1 cellular context compared by ENCODE assay signal in genomic region chr1:7988576-7988975, GRCh38.
TF ChIP-seq lines count a peak whose summit lies in the region.

No MANE protein-coding gene starts in this region.

TF ChIP-seq in WTC11, 78 proteins besides CTCF, POLR2A, EP300 and RAD21 (continued from another document):
- TF ChIP-seq ESRRA (CRISPR knock-in tag; IDR thresholded peaks at IDR 0.05; ENCODE audit: borderline replicate concordance): no peak
- no peak for TF ChIP-seq HMGA2 (CRISPR knock-in tag; IDR thresholded peaks at IDR 0.05)
- no peak for TF ChIP-seq GABPB1 (CRISPR knock-in tag; IDR thresholded peaks at IDR 0.05)
- TF ChIP-seq IRF1 (CRISPR knock-in tag; IDR thresholded peaks at IDR 0.05): no peak
- TF ChIP-seq HMGXB4 (CRISPR knock-in tag; IDR thresholded peaks at IDR 0.05): no peak
- TF ChIP-seq, protein P1, sequence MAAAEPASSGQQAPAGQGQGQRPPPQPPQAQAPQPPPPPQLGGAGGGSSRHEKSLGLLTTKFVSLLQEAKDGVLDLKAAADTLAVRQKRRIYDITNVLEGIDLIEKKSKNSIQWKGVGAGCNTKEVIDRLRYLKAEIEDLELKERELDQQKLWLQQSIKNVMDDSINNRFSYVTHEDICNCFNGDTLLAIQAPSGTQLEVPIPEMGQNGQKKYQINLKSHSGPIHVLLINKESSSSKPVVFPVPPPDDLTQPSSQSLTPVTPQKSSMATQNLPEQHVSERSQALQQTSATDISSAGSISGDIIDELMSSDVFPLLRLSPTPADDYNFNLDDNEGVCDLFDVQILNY (CRISPR knock-in tag; IDR thresholded peaks at IDR 0.05): no peak
- no peak for TF ChIP-seq TEAD1 (CRISPR knock-in tag; IDR thresholded peaks at IDR 0.05)
- TF ChIP-seq ZNF263 (CRISPR knock-in tag; IDR thresholded peaks at IDR 0.05; ENCODE audit: low read depth): no peak
- no peak for TF ChIP-seq TP53 (CRISPR knock-in tag; IDR thresholded peaks at IDR 0.05)
- no peak for TF ChIP-seq ZBTB21 (CRISPR knock-in tag; IDR thresholded peaks at IDR 0.05; ENCODE audit: borderline replicate concordance)
- TF ChIP-seq ZNF423 (CRISPR knock-in tag; IDR thresholded peaks at IDR 0.05): no peak
- TF ChIP-seq ATF6 (CRISPR knock-in tag; IDR thresholded peaks at IDR 0.05): no peak
- TF ChIP-seq KAT7 (CRISPR knock-in tag; IDR thresholded peaks at IDR 0.05; ENCODE audit: borderline replicate concordance): no peak
- TF ChIP-seq MYBL2 (CRISPR knock-in tag; IDR thresholded peaks at IDR 0.05): no peak
- no peak for TF ChIP-seq ZNF416 (CRISPR knock-in tag; IDR thresholded peaks at IDR 0.05)
